Comparison of ENCODE assay signal across 9 cellular contexts in the genomic region with DNA sequence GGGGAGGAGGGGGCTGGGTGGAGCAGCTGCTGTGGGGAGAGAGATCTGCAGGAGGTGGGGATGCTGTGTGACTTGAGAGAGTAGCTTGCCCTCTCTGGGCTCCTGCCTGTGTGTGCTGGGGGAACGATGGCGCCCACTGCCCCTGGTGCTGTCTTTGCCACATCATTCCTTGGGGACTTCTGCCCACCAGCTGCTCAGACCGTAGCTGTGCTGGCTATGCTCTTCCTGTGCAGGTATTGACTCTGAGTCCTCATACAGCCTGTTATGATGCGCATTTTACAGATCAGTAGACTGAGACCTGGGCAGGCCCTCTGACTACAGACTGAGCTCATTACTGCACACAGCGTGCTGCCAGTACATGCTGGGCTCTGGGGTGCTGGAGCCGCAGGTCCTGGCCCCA. TPM values are rescaled to one million over a fixed set of nuclear protein-coding genes. Genes with fewer than 3 reads are reported as not detected.
A peak's percentile ranks its signal among the peaks of the same experiment; 100 is the strongest.
DNase-seq lines count a peak whose midpoint lies in the region; ATAC-seq and TF ChIP-seq lines count a peak whose summit lies in the region.
"Had no signal": no experiment of that assay in that cellular context is flagged by ENCODE, and none has a peak within 500 bp of the region (broad histone marks: within the 10 kb centered on the region; RNA-seq: fewer than 3 reads in every experiment).

No MANE protein-coding gene starts in this region.

- H3K79me1 ChIP-seq in H9 (ENCODE audit: insufficient read depth, low read depth, low read length, poor library complexity, severe bottlenecking), result no peaks in the 10 kb centered on the region

- H3K4me1 Mint-ChIP-seq in H9, result peaks cover 15 to 25% of the 10 kb centered on the region in 2 experiments
- peaks cover 34% of the 10 kb centered on the region for H3K4me1 Mint-ChIP-seq in activated CD8-positive, alpha-beta T cell treated with anti-CD3 and anti-CD28 coated beads, Interleukin-2, amount 10 ng/mL, durations not matched to agents 7 days and 5 days (ENCODE audit: low read depth)

- H4K5ac ChIP-seq in H9 (ENCODE audit: insufficient read length, low read depth, low read length), result no peak overlapping the region

- no peak overlapping the region for H2BK15ac ChIP-seq in H9 (ENCODE audit: low read depth, low read length)

- no peaks in the 10 kb centered on the region for H3K27me3 Mint-ChIP-seq in H9 (ENCODE audit: low read depth)
- H3K27me3 Mint-ChIP-seq in activated CD8-positive, alpha-beta T cell treated with anti-CD3 and anti-CD28 coated beads, Interleukin-2, amount 10 ng/mL, durations not matched to agents 7 days and 5 days (ENCODE audit: low read depth), result no peaks in the 10 kb centered on the region

- WGBS in H9 (ENCODE audit: extremely low coverage, insufficient read length, low lambda C conversion rate), result no CpG with 5 or more reads among the region's 6 CpGs

- CTCF ChIA-PET in activated CD8-positive, alpha-beta T cell treated with anti-CD3 and anti-CD28 coated beads, Interleukin-2, amount 10 ng/mL, durations not matched to agents 7 days and 5 days (lab: Charles Lee), result interaction anchor here (1.0 to 3.8 kb wide), 5 partner anchors 35 to 104 kb away, joined by 3 to 42 read pairs (median 3); a partner anchor contains a TSS
- CTCF ChIA-PET in HEK293T (lab: Yijun Ruan, JAX), result interaction anchor here (1.0 kb wide), 1 partner anchor 10 kb away, joined by 6 read pairs; no protein-coding TSS in a partner anchor

- no peak overlapping the region for H2BK12ac ChIP-seq in H9 (ENCODE audit: insufficient read length, low read depth, low read length)

- peak overlapping the region in 1 of 3 donors; percentile 41 for H3K4me3 ChIP-seq in skeletal muscle tissue (ENCODE audit: low read length in 3 of 3)

- no peaks in the 10 kb centered on the region for H3K27me3 ChIP-seq in H9 (ENCODE audit: insufficient read depth, low read length)
- H3K27me3 ChIP-seq in skeletal muscle tissue (ENCODE audit: control insufficient read depth in 3 of 3, insufficient read depth in 3 of 3, low read length in 3 of 3), result no peaks in the 10 kb centered on the region

- no peak overlapping the region for H2AFZ ChIP-seq in H9 (ENCODE audit: low read length)

- no peaks in the 10 kb centered on the region for H3K23me2 ChIP-seq in H9 (ENCODE audit: insufficient read length, low read depth, low read length, poor library complexity, severe bottlenecking)

- H3K4me3 Mint-ChIP-seq in H9, result peak overlapping the region in 1 of 2 experiments; percentile 14; a peak in 1 of 5 replicates
- H3K4me3 Mint-ChIP-seq in activated CD8-positive, alpha-beta T cell treated with anti-CD3 and anti-CD28 coated beads, Interleukin-2, amount 10 ng/mL, durations not matched to agents 7 days and 5 days, result no peak overlapping the region

- H3K9ac ChIP-seq in H9 (ENCODE audit: extremely low read depth, insufficient read length, low read length), result no peak overlapping the region
- H3K9ac ChIP-seq in skeletal muscle tissue (ENCODE audit: low read depth in 1 of 3, low read length in 3 of 3), result peak overlapping the region in 2 of 3 donors; percentile 75 to 87

- H3K27ac ChIP-seq in H9 (ENCODE audit: insufficient read length, low read depth, low read length) (no peak overlapping the region), skeletal muscle tissue (ENCODE audit: low read depth, low read length) (peak overlapping the region; percentile 57)

- no peak overlapping the region for H3K23ac ChIP-seq in H9 (ENCODE audit: insufficient read length, low read depth, low read length)

- no peaks in the 10 kb centered on the region for H4K20me1 ChIP-seq in H9 (ENCODE audit: control insufficient read depth, insufficient read depth, insufficient read length)

- no peak overlapping the region for H2AK5ac ChIP-seq in H9 (ENCODE audit: insufficient read length, low read length)

- DNase-seq in H9 (no peak), kidney tubule cell (ENCODE audit: low spot score) (peak; percentile 55), HEK293T (ENCODE audit: extremely low spot score) (no peak), T1000 (lab: John Stamatoyannopoulos, UW) (no peak), NCI-H2196 treated with DMSO at 0.1 percent for 48 hours (lab: John Stamatoyannopoulos, UW; ENCODE audit: unreplicated experiment) (no peak)
- DNase-seq in activated CD8-positive, alpha-beta T cell treated with anti-CD3 and anti-CD28 coated beads, Interleukin-2, amount 10 ng/mL, durations not matched to agents 7 days and 5 days, result no peak
- no peak for DNase-seq in NK-92 treated with Interleukin-12 subunit alpha and Interleukin-12 subunit beta, amount 100 ng/mL, for 24 hours (lab: John Stamatoyannopoulos, UW)
- DNase-seq: stimulated activated CD4-positive, alpha-beta T cell treated with anti-CD3 and anti-CD28 coated beads, Interleukin-4, amount 100 ng/mL, for 4 hours had no signal

- H4K91ac ChIP-seq in H9 (ENCODE audit: insufficient read length, low read depth, low read length), result no peak overlapping the region

- peak overlapping the region; percentile 70 to 87 (median 75); a peak in 5 of 7 replicates for H3K27ac Mint-ChIP-seq in H9
- H3K27ac Mint-ChIP-seq in activated CD8-positive, alpha-beta T cell treated with anti-CD3 and anti-CD28 coated beads, Interleukin-2, amount 10 ng/mL, durations not matched to agents 7 days and 5 days, result peak overlapping the region; percentile 71

- H3K9me3 Mint-ChIP-seq in H9, result no peaks in the 10 kb centered on the region
- H3K9me3 Mint-ChIP-seq in activated CD8-positive, alpha-beta T cell treated with anti-CD3 and anti-CD28 coated beads, Interleukin-2, amount 10 ng/mL, durations not matched to agents 7 days and 5 days (ENCODE audit: insufficient read depth), result no peaks in the 10 kb centered on the region

- POLR2A ChIA-PET in activated CD8-positive, alpha-beta T cell treated with anti-CD3 and anti-CD28 coated beads, Interleukin-2, amount 10 ng/mL, durations not matched to agents 7 days and 5 days (lab: Charles Lee), result interaction anchor here (0.6 kb wide), 2 partner anchors 10 to 49 kb away, joined by 3 to 5 read pairs; no protein-coding TSS in a partner anchor
- POLR2A ChIA-PET in HEK293T (lab: Yijun Ruan, JAX), result interaction anchor here (2.0 to 2.4 kb wide), 2 partner anchors 50 to 52 kb away, joined by 6 to 10 read pairs; a partner anchor contains a TSS

- no peak overlapping the region for H3K14ac ChIP-seq in H9 (ENCODE audit: insufficient read depth, low read length)

- H2BK120ac ChIP-seq in H9 (ENCODE audit: low read depth, low read length, poor library complexity, severe bottlenecking), result no peak overlapping the region

- no peak overlapping the region for H2BK5ac ChIP-seq in H9 (ENCODE audit: insufficient read length, low read length)

- no peak overlapping the region for H3K4me2 ChIP-seq in H9 (ENCODE audit: insufficient read depth, insufficient read length, low read length)

- no peaks in the 10 kb centered on the region for H3K79me2 ChIP-seq in H9 (ENCODE audit: insufficient read depth, low read length)

- peaks cover 6 to 11% (median 10%) of the 10 kb centered on the region in 3 donors for H3K36me3 ChIP-seq in skeletal muscle tissue (ENCODE audit: control insufficient read depth in 3 of 3, insufficient read depth in 3 of 3, low read length in 3 of 3)

- H3K56ac ChIP-seq in H9 (ENCODE audit: insufficient read length, low read depth, low read length), result no peak overlapping the region

- no peak overlapping the region for H3T11ph ChIP-seq in H9 (ENCODE audit: low read length)

- ATAC-seq in activated CD8-positive, alpha-beta T cell treated with anti-CD3 and anti-CD28 coated beads, Interleukin-2, amount 10 ng/mL, durations not matched to agents 7 days and 5 days, result no peak

- H3K9me3 ChIP-seq in H9 (ENCODE audit: control insufficient read depth, low read depth, low read length) (no peaks in the 10 kb centered on the region), skeletal muscle tissue (ENCODE audit: control insufficient read depth in 3 of 3, low read length in 3 of 3) (no peaks in the 10 kb centered on the region)

- H3K4me1 ChIP-seq in H9 (ENCODE audit: insufficient read depth, low read length) (no peaks in the 10 kb centered on the region), skeletal muscle tissue (ENCODE audit: control insufficient read depth in 3 of 3, insufficient read depth in 3 of 3, low read length in 3 of 3) (peaks cover 48 to 51% (median 51%) of the 10 kb centered on the region in 3 donors)

- peaks cover 10 to 31% (median 23%) of the 10 kb centered on the region in 3 experiments; a peak in 6 of 7 replicates for H3K36me3 Mint-ChIP-seq in H9 (ENCODE audit: insufficient read depth in 1 of 3, low read depth in 3 of 3)
- H3K36me3 Mint-ChIP-seq in activated CD8-positive, alpha-beta T cell treated with anti-CD3 and anti-CD28 coated beads, Interleukin-2, amount 10 ng/mL, durations not matched to agents 7 days and 5 days (ENCODE audit: low read depth), result peaks cover 39% of the 10 kb centered on the region

- H4K8ac ChIP-seq in H9 (replicated peaks; ENCODE audit: insufficient read length, low read depth, low read length), result no peak overlapping the region

- TF ChIP-seq CTCF in H9 (conservative IDR thresholded peaks at IDR 0.05), result no peak

- H3K18ac ChIP-seq in H9 (ENCODE audit: insufficient read length, low read depth, low read length), result no peak overlapping the region

- H2BK20ac ChIP-seq in H9 (ENCODE audit: low read depth, low read length, poor library complexity, severe bottlenecking), result no peak overlapping the region

- H3K4ac ChIP-seq in H9 (ENCODE audit: low read depth, low read length), result no peak overlapping the region

TF ChIP-seq in HEK293T, 16 proteins besides CTCF, POLR2A, EP300 and RAD21:
- TF ChIP-seq CTBP1 (IDR thresholded peaks at IDR 0.05; ENCODE audit: borderline replicate concordance) (no peak), SP1 (IDR thresholded peaks at IDR 0.05) (no peak), BHLHE40 (IDR thresholded peaks at IDR 0.05; ENCODE audit: borderline replicate concordance) (no peak), FOXM1 (IDR thresholded peaks at IDR 0.05; ENCODE audit: borderline replicate concordance) (no peak), L3MBTL2 (conservative IDR thresholded peaks at IDR 0.05) (no peak), FOXA1 (IDR thresholded peaks at IDR 0.05) (no peak), LEF1 (IDR thresholded peaks at IDR 0.05; ENCODE audit: borderline replicate concordance) (no peak), TARDBP (IDR thresholded peaks at IDR 0.05) (no peak), SUZ12 (IDR thresholded peaks at IDR 0.05) (no peak), ELF4 (IDR thresholded peaks at IDR 0.05) (no peak), HDGF (IDR thresholded peaks at IDR 0.05; ENCODE audit: borderline replicate concordance) (no peak), NFRKB (IDR thresholded peaks at IDR 0.05) (no peak), FOXK2 (IDR thresholded peaks at IDR 0.05) (no peak)

RNA-seq across cellular contexts. Expression of a gene that starts 51.1 kb away (rescaled TPM):
- total RNA-seq in H9 (2021) (136 and 152 TPM in 2 replicates), skeletal muscle tissue (54.8 TPM)
- total RNA-seq in activated CD8-positive, alpha-beta T cell treated with anti-CD3 and anti-CD28 coated beads, Interleukin-2, amount 10 ng/mL, durations not matched to agents 7 days and 5 days, result 100 to 1,000 TPM; 239 to 240 TPM
